ENCODE assay signal across 10 cellular contexts in genomic region chr11:73257342-73258103, GRCh38.
DNase-seq lines count a peak whose midpoint lies in the region; ATAC-seq and TF ChIP-seq lines count a peak whose summit lies in the region.
"Had no signal": no experiment of that assay in that cellular context is flagged by ENCODE, and none has a peak within 500 bp of the region (broad histone marks: within the 10 kb centered on the region; RNA-seq: fewer than 3 reads in every experiment).

No MANE protein-coding gene starts in this region.

- H3K4me1 ChIP-seq in parathyroid adenoma (no peaks in the 10 kb centered on the region), HAP-1 (no peaks in the 10 kb centered on the region)

- H3K27me3 ChIP-seq in parathyroid adenoma (ENCODE audit: control insufficient read depth, insufficient read depth, low read length) = no peaks in the 10 kb centered on the region
- peaks cover 5% of the 10 kb centered on the region; the same call in 1 of the 2 replicates for H3K27me3 ChIP-seq in HAP-1 (ENCODE audit: low read depth)

- DNase-seq in EL = peak; percentile 98
- DNase-seq in SW 1271 (lab: John Stamatoyannopoulos, UW) = peak; percentile 38 to 50
- peak; percentile 90 to 94 for DNase-seq in foreskin fibroblast
- no peak for DNase-seq in DMS79 treated with DMSO at 0.1 percent for 48 hours (lab: John Stamatoyannopoulos, UW)
- no peak for DNase-seq in NCI-H2029 treated with DMSO at 0.1 percent for 48 hours (lab: John Stamatoyannopoulos, UW)
- DNase-seq in HAP-1 (ENCODE audit: low spot score in 2 of 2) = no peak
- DNase-seq: activated naive CD8-positive, alpha-beta T cell treated with anti-CD3 and anti-CD28 coated beads, Interleukin-2, amount 10 ng/mL, durations not matched to agents 7 days and 5 days; naive B cell had no signal

- H3K27ac ChIP-seq in parathyroid adenoma = no peak overlapping the region

- TF ChIP-seq CTCF in foreskin fibroblast (IDR thresholded peaks at IDR 0.05; ENCODE audit: low read depth, low read length) = no peak
- TF ChIP-seq CTCF in parathyroid adenoma (IDR thresholded peaks at IDR 0.05) = no peak

- H3K4me2 ChIP-seq in parathyroid adenoma (ENCODE audit: low read length) = no peak overlapping the region

- no peak overlapping the region for H3K9ac ChIP-seq in parathyroid adenoma

- H3K79me2 ChIP-seq in parathyroid adenoma = no peaks in the 10 kb centered on the region

- no peak for ATAC-seq in HG03571 (IDR thresholded peaks at IDR 0.05; ENCODE audit: unreplicated experiment)

- H3K36me3 ChIP-seq in parathyroid adenoma (ENCODE audit: control insufficient read depth, insufficient read depth, low read length) = no peaks in the 10 kb centered on the region
- no peaks in the 10 kb centered on the region for H3K36me3 ChIP-seq in HAP-1 (replicated peaks)

- H2AFZ ChIP-seq in parathyroid adenoma = peak overlapping the region; percentile 28

- no peak overlapping the region for H3K4me3 ChIP-seq in foreskin fibroblast (ENCODE audit: low read depth in 1 of 2, low read length in 2 of 2)
- no peak overlapping the region for H3K4me3 ChIP-seq in parathyroid adenoma (ENCODE audit: low read depth, low read length)
- no peak overlapping the region for H3K4me3 ChIP-seq in HAP-1

- H3K9me3 ChIP-seq in parathyroid adenoma (ENCODE audit: control insufficient read depth, low read length) (no peaks in the 10 kb centered on the region), HAP-1 (no peaks in the 10 kb centered on the region; the same call in 1 of the 2 replicates)

- in situ Hi-C loops in HAP-1 (cut with MboI; ENCODE audit: low sequenced_read_pairs) = no loop called here

Comparison
In these comparisons a context has a peak if more than half of its experiments do, and no peak if none do; other contexts are left out.
1. DNase-seq: peak in EL (single experiment), SW 1271 (2 of 2) and foreskin fibroblast (2 of 2); none in DMS79 treated with DMSO at 0.1 percent for 48 hours (single experiment), NCI-H2029 treated with DMSO at 0.1 percent for 48 hours (single experiment) and HAP-1 (0 of 2).